Comparison of ENCODE assay signal across 15 cellular contexts in genomic region chr6:110826236-110827129, GRCh38. TPM values are rescaled to one million over a fixed set of nuclear protein-coding genes. Genes with fewer than 3 reads are reported as not detected.
DNase-seq lines count a peak whose midpoint lies in the region; ATAC-seq, FAIRE-seq and TF ChIP-seq lines count a peak whose summit lies in the region.
"Had no signal": no experiment of that assay in that cellular context is flagged by ENCODE, and none has a peak within 500 bp of the region (broad histone marks: within the 10 kb centered on the region; RNA-seq: fewer than 3 reads in every experiment).

No MANE protein-coding gene starts in this region.

- H3K27ac Mint-ChIP-seq in type B pancreatic cell: no peak overlapping the region
- H3K27ac Mint-ChIP-seq: activated T-cell treated with anti-CD3 and anti-CD28 coated beads, Interleukin-2, amount 50 U/mL, for 72 hours; CD4-positive, CD25-positive, alpha-beta regulatory T cell had no signal

- 64 to 71% methylated on average over 9 of the region's 9 CpGs for WGBS in pancreas, 2 donors

- peak; percentile 43 for DNase-seq in EH (ENCODE audit: low read depth)
- no peak for DNase-seq in RWPE2 (ENCODE audit: low spot score)
- DNase-seq in left cardiac atrium: no peak
- DNase-seq in pancreas: no peak
- no peak for DNase-seq in NK-92 treated with Interleukin-12 subunit alpha and Interleukin-12 subunit beta, amount 100 ng/mL, for 24 hours (lab: John Stamatoyannopoulos, UW)
- DNase-seq in type B pancreatic cell (ENCODE audit: extremely low spot score, unreplicated experiment): no peak
- DNase-seq in activated naive CD4-positive, alpha-beta T cell (lab: John Stamatoyannopoulos, UW): no peak
- DNase-seq: activated T-cell treated with anti-CD3 and anti-CD28 coated beads, Interleukin-2, amount 50 U/mL, for 72 hours; central memory CD4-positive, alpha-beta T cell; NCI-H524; T1000 had no signal

- H3K9me3 ChIP-seq in RWPE2 (ENCODE audit: severe bottlenecking) (no peaks in the 10 kb centered on the region), pancreas (no peaks in the 10 kb centered on the region)

- no peaks in the 10 kb centered on the region for H3K36me3 Mint-ChIP-seq in type B pancreatic cell

- no peaks in the 10 kb centered on the region for H3K9me3 Mint-ChIP-seq in type B pancreatic cell
- H3K9me3 Mint-ChIP-seq: activated T-cell treated with anti-CD3 and anti-CD28 coated beads, Interleukin-2, amount 50 U/mL, for 72 hours had no signal

- H3K27me3 ChIP-seq in RWPE2 (ENCODE audit: insufficient read depth, poor library complexity, severe bottlenecking) (no peaks in the 10 kb centered on the region), pancreas (no peaks in the 10 kb centered on the region)
- H3K27me3 ChIP-seq: foreskin keratinocyte had no signal

- FAIRE-seq in pancreas (lab: Jason Lieb, UNC): no peak

- H3K4me3 Mint-ChIP-seq in type B pancreatic cell: no peak overlapping the region
- H3K4me3 Mint-ChIP-seq: activated T-cell treated with anti-CD3 and anti-CD28 coated beads, Interleukin-2, amount 50 U/mL, for 72 hours; CD4-positive, CD25-positive, alpha-beta regulatory T cell had no signal

- H3K27ac ChIP-seq in RWPE2 (ENCODE audit: poor library complexity, severe bottlenecking): no peak overlapping the region
- H3K27ac ChIP-seq in pancreas: peak overlapping the region in 1 of 4 donors; percentile 13
- H3K27ac ChIP-seq: foreskin keratinocyte, KMS-11 had no signal

- TF ChIP-seq CTCF in RWPE2 (IDR thresholded peaks at IDR 0.05; ENCODE audit: poor library complexity, severe bottlenecking) (no peak), pancreas (IDR thresholded peaks at IDR 0.05) (no peak), type B pancreatic cell (conservative IDR thresholded peaks at IDR 0.05) (no peak)

- H3K36me3 ChIP-seq in RWPE2 (ENCODE audit: low read depth) (no peaks in the 10 kb centered on the region), pancreas (no peaks in the 10 kb centered on the region)

- H3K4me1 Mint-ChIP-seq in type B pancreatic cell (ENCODE audit: unreplicated experiment): no peaks in the 10 kb centered on the region
- H3K4me1 Mint-ChIP-seq: CD4-positive, CD25-positive, alpha-beta regulatory T cell had no signal

- H3K4me1 ChIP-seq in RWPE2 (ENCODE audit: insufficient read depth, poor library complexity, severe bottlenecking) (no peaks in the 10 kb centered on the region), pancreas (no peaks in the 10 kb centered on the region)

- H3K4me3 ChIP-seq in RWPE2 (ENCODE audit: severe bottlenecking) (no peak overlapping the region), pancreas (no peak overlapping the region)

- intact Hi-C loops in left cardiac atrium (cut with DNase I): no loop called here
- intact Hi-C loops in pancreas (cut with DNase I): no loop called here

- H3K27me3 Mint-ChIP-seq in type B pancreatic cell: no peaks in the 10 kb centered on the region

- ATAC-seq in RWPE2 (ENCODE audit: low read depth): 0 out of 3 replicates have a peak, but pooled peaks have one; percentile 51
- peak; percentile 10 to 54 for ATAC-seq in left cardiac atrium
- peak in 3 of 4 donors; percentile 36 to 69 (median 47) for ATAC-seq in pancreas
- no peak for ATAC-seq in HG02981 (IDR thresholded peaks at IDR 0.05; ENCODE audit: unreplicated experiment)
- ATAC-seq: activated T-cell treated with anti-CD3 and anti-CD28 coated beads, Interleukin-2, amount 50 U/mL, for 72 hours; foreskin keratinocyte had no signal

RNA-seq across cellular contexts. Expression of gene CDK19, which starts 11.2 kb away (rescaled TPM):
- 1 to 10 TPM; 7.4 to 9.6 TPM for total RNA-seq in left cardiac atrium
- total RNA-seq in pancreas: 10 to 100 TPM in 1 of 6 donors, 1 to 10 TPM in 5; 3.3 to 14.7 (median 5.9) TPM
- 1 to 10 TPM; 2.4 to 4.3 TPM for polyA plus RNA-seq in pancreas
- 17.9 and 27.2 TPM in 2 replicates for total RNA-seq in type B pancreatic cell (ENCODE audit: low replicate concordance)

RNA-seq across cellular contexts. Expression of gene AMD1, which starts 48.1 kb away (rescaled TPM):
- total RNA-seq in left cardiac atrium (10 to 100 TPM; 38.6 to 62.4 TPM), pancreas (10 to 100 TPM; 15.4 to 30.1 (median 25.5) TPM), type B pancreatic cell (ENCODE audit: low replicate concordance) (58.8 and 84.3 TPM in 2 replicates)
- polyA plus RNA-seq in pancreas: 10 to 100 TPM; 11.3 to 24.0 TPM
